Comparison of ENCODE assay signal across 13 cellular contexts in the genomic region with DNA sequence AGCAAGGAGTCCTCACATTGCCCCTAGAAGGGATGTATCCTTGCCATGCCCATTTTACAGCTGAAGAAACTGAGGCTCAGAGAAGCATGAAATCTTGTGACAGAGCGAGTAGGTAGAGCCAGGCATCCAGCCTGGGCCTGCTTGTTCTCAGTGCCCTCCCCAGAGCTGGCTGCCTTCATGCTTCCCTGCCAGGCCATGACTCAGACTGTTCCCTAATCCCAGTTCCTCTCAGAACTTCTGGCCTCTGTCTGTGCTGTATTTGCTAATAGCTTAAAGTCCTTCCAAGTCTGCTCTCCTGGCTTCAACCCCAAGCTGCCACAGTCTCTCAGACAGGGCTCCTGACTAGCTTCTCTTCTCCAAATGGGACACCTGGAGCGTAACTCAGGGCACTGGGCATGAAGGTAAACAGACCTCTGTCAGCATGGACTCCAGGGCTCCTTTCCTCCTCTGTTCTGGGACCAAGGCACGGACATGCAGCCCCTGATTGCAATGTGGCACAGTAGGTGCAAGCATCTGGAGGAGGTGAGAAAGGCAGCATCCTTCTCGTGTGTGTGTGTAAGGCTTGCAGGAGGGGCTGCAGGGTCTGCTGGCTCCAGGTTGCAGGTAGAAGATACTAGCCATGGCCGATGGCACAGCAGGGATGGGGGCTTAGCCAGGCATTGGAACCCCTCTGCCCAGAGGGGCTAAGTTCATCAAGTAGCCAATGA.
DNase-seq lines count a peak whose midpoint lies in the region; ATAC-seq, FAIRE-seq and TF ChIP-seq lines count a peak whose summit lies in the region.
"Had no signal": no experiment of that assay in that cellular context is flagged by ENCODE, and none has a peak within 500 bp of the region (broad histone marks: within the 10 kb centered on the region; RNA-seq: fewer than 3 reads in every experiment).

No MANE protein-coding gene starts in this region.

- no peak overlapping the region for H2AK5ac ChIP-seq in IMR-90 (ENCODE audit: low read depth, low read length)
- peak overlapping the region; percentile 8; the same call in 1 of the 2 replicates for H2AK5ac ChIP-seq in H1 (ENCODE audit: low read depth, low read length)

- H3K23me2 ChIP-seq in H1 (ENCODE audit: low read depth, low read length), result no peaks in the 10 kb centered on the region

- no peak overlapping the region for H3K4me3 Mint-ChIP-seq in stimulated activated naive B cell treated with anti-CD40 and anti-IgM and Interleukin-4, amounts not matched to agents 10 μg/mL and 1 μg/mL and 100 μg/mL, for 72 hours
- no peak overlapping the region for H3K4me3 Mint-ChIP-seq in activated naive CD8-positive, alpha-beta T cell treated with anti-CD3 and anti-CD28 coated beads, Interleukin-2, amount 50 U/mL, for 24 hours

- 60% methylated on average over 1 of the region's 5 CpGs; no CpG with 5 or more reads in 1 of the 2 experiments for WGBS in IMR-90 (ENCODE audit: extremely low coverage in 2 of 2, insufficient read length in 1 of 2), 2 experiments
- WGBS in H1 (ENCODE audit: extremely low coverage in 1 of 2, insufficient coverage in 1 of 2, insufficient read length in 1 of 2, insufficient replicate concordance in 2 of 2, low coverage in 1 of 2, low lambda C conversion rate in 2 of 2, missing lambda C conversion rate in 1 of 2), 2 experiments, result 85% methylated on average over 5 of the region's 5 CpGs; no CpG with 5 or more reads in 1 of the 2 experiments
- 44 to 45% methylated on average over 5 of the region's 5 CpGs for WGBS in lower leg skin, 2 donors

- no peak for TF ChIP-seq CTCF in IMR-90 (conservative IDR thresholded peaks at IDR 0.05; ENCODE audit: low read depth, low read length)
- no peak for TF ChIP-seq CTCF in H1 (IDR thresholded peaks at IDR 0.05; ENCODE audit: control extremely low read depth in 1 of 3, insufficient read depth in 1 of 3, low read depth in 1 of 3, low read length in 3 of 3)
- no peak for TF ChIP-seq CTCF in lower leg skin (IDR thresholded peaks at IDR 0.05)
- TF ChIP-seq CTCF in BE2C (IDR thresholded peaks at IDR 0.05; ENCODE audit: low read depth, low read length), result no peak

- H3K9me3 Mint-ChIP-seq in stimulated activated naive B cell treated with anti-CD40 and anti-IgM and Interleukin-4, amounts not matched to agents 10 μg/mL and 1 μg/mL and 100 μg/mL, for 72 hours, result no peaks in the 10 kb centered on the region
- H3K9me3 Mint-ChIP-seq in activated naive CD8-positive, alpha-beta T cell treated with anti-CD3 and anti-CD28 coated beads, Interleukin-2, amount 50 U/mL, for 24 hours, result no peaks in the 10 kb centered on the region

- H4K5ac ChIP-seq in IMR-90 (ENCODE audit: low read depth, low read length) (no peak overlapping the region), H1 (ENCODE audit: insufficient read length, low read depth, low read length) (no peak overlapping the region)

- no peaks in the 10 kb centered on the region for H3K9me1 ChIP-seq in IMR-90 (ENCODE audit: insufficient read depth, low read length)

- in situ Hi-C loops in IMR-90 (cut with MboI; ENCODE audit: low sequenced_read_pairs), result no loop called here

- no peaks in the 10 kb centered on the region for H3K36me3 ChIP-seq in IMR-90 (ENCODE audit: control insufficient read depth, insufficient read depth, low read length)
- no peaks in the 10 kb centered on the region for H3K36me3 ChIP-seq in H1 (ENCODE audit: control insufficient read depth in 2 of 4, insufficient read depth in 4 of 4, low read length in 3 of 4)
- H3K36me3 ChIP-seq in BE2C, result no peaks in the 10 kb centered on the region
- H3K36me3 ChIP-seq: Peyer's patch, thyroid gland had no signal

- H2BK12ac ChIP-seq in H1 (ENCODE audit: low read depth, low read length), result no peak overlapping the region

- H4K91ac ChIP-seq in IMR-90 (ENCODE audit: insufficient read depth, low read depth, low read length), result no peak overlapping the region
- H4K91ac ChIP-seq in H1 (replicated peaks; ENCODE audit: insufficient read length, low read length), result no peak overlapping the region

- H3K4me1 Mint-ChIP-seq in stimulated activated naive B cell treated with anti-CD40 and anti-IgM and Interleukin-4, amounts not matched to agents 10 μg/mL and 1 μg/mL and 100 μg/mL, for 72 hours, result no peaks in the 10 kb centered on the region
- no peaks in the 10 kb centered on the region for H3K4me1 Mint-ChIP-seq in activated naive CD8-positive, alpha-beta T cell treated with anti-CD3 and anti-CD28 coated beads, Interleukin-2, amount 50 U/mL, for 24 hours

- H3K4ac ChIP-seq in IMR-90 (ENCODE audit: low read depth, low read length) (no peak overlapping the region), H1 (replicated peaks; ENCODE audit: insufficient read length, low read depth, low read length) (no peak overlapping the region)

- no peak for TF ChIP-seq RAD21 in IMR-90 (IDR thresholded peaks at IDR 0.05; ENCODE audit: low read length)
- no peak for TF ChIP-seq RAD21 in H1 (IDR thresholded peaks at IDR 0.05 in 1 of 2, conservative IDR thresholded peaks at IDR 0.05 in 1 of 2; ENCODE audit: low read depth in 2 of 2, low read length in 2 of 2)

- H3K14ac ChIP-seq in IMR-90 (replicated peaks; ENCODE audit: low read depth, low read length) (no peak overlapping the region), H1 (ENCODE audit: insufficient read length) (no peak overlapping the region)

- H3K9ac ChIP-seq in IMR-90 (ENCODE audit: low read depth, low read length), result no peak overlapping the region
- no peak overlapping the region for H3K9ac ChIP-seq in H1 (replicated peaks in 1 of 4; ENCODE audit: extremely low read depth in 1 of 4, low read depth in 3 of 4, low read length in 3 of 4)

- H3K23ac ChIP-seq in IMR-90 (ENCODE audit: low read depth, low read length) (no peak overlapping the region), H1 (ENCODE audit: insufficient read length) (no peak overlapping the region)

- FAIRE-seq in H1 (lab: Jason Lieb, UNC), result no peak

- dilution Hi-C loops in IMR-90 (cut with HindIII; ENCODE audit: low sequenced_read_pairs, unreplicated experiment), result no loop called here

- no TSS peak for BruUV-seq in IMR-90 (replicated peaks; lab: Mats Ljungman, UMichigan)

- no peaks in the 10 kb centered on the region for H3K27me3 ChIP-seq in IMR-90 (ENCODE audit: control insufficient read depth, insufficient read depth, low read length)
- H3K27me3 ChIP-seq in H1 (replicated peaks in 1 of 4; ENCODE audit: control insufficient read depth in 3 of 4, extremely low read depth in 1 of 4, insufficient read depth in 3 of 4, low read length in 3 of 4), result no peaks in the 10 kb centered on the region
- no peaks in the 10 kb centered on the region for H3K27me3 ChIP-seq in BE2C
- H3K27me3 ChIP-seq: Peyer's patch, thyroid gland had no signal

- H2BK5ac ChIP-seq in IMR-90 (ENCODE audit: low read depth, low read length, poor library complexity, severe bottlenecking) (no peak overlapping the region), H1 (ENCODE audit: low read depth, low read length) (no peak overlapping the region)

- H3K79me1 ChIP-seq in IMR-90 (ENCODE audit: low read depth in 1 of 2, low read length in 2 of 2), result no peaks in the 10 kb centered on the region
- peaks cover 4% of the 10 kb centered on the region; the same call in 1 of the 2 replicates for H3K79me1 ChIP-seq in H1 (ENCODE audit: low read depth, low read length)

- H3K4me1 ChIP-seq in IMR-90 (ENCODE audit: control insufficient read depth, insufficient read depth, low read length), result no peaks in the 10 kb centered on the region
- H3K4me1 ChIP-seq in H1 (replicated peaks in 1 of 4; ENCODE audit: control insufficient read depth in 3 of 4, insufficient read depth in 4 of 4, low read length in 3 of 4), result peaks cover 0 to 2% (median 0%) of the 10 kb centered on the region in 4 experiments; a peak in 2 of 7 replicates
- no peaks in the 10 kb centered on the region for H3K4me1 ChIP-seq in BE2C
- H3K4me1 ChIP-seq: Peyer's patch, thyroid gland had no signal

- peak; percentile 69 for ATAC-seq in IMR-90 (ENCODE audit: low read depth)
- ATAC-seq in stimulated activated naive B cell treated with anti-CD40 and anti-IgM and Interleukin-4, amounts not matched to agents 10 μg/mL and 1 μg/mL and 100 μg/mL, for 72 hours (replicated peaks), result no peak
- no peak for ATAC-seq in activated naive CD8-positive, alpha-beta T cell treated with anti-CD3 and anti-CD28 coated beads, Interleukin-2, amount 50 U/mL, for 24 hours

- no peaks in the 10 kb centered on the region for H3K36me3 Mint-ChIP-seq in stimulated activated naive B cell treated with anti-CD40 and anti-IgM and Interleukin-4, amounts not matched to agents 10 μg/mL and 1 μg/mL and 100 μg/mL, for 72 hours
- no peaks in the 10 kb centered on the region for H3K36me3 Mint-ChIP-seq in activated naive CD8-positive, alpha-beta T cell treated with anti-CD3 and anti-CD28 coated beads, Interleukin-2, amount 50 U/mL, for 24 hours (ENCODE audit: low read depth)

- no peak overlapping the region for H2BK15ac ChIP-seq in IMR-90 (ENCODE audit: low read depth, low read length)
- H2BK15ac ChIP-seq in H1 (ENCODE audit: low read length), result no peak overlapping the region; the same call in 1 of the 2 replicates

- DNase-seq in IMR-90, result peak; percentile 7
- no peak for DNase-seq in H1 (ENCODE audit: low read depth in 1 of 2, low spot score in 2 of 2)
- peak; percentile 58 to 81 for DNase-seq in lower leg skin (ENCODE audit: low spot score in 2 of 2)
- DNase-seq in ureter (ENCODE audit: low spot score), result peak; percentile 66
- DNase-seq in BE2C, result no peak
- no peak for DNase-seq in stimulated activated naive B cell treated with anti-CD40 and anti-IgM and Interleukin-4, amounts not matched to agents 10 μg/mL and 1 μg/mL and 100 μg/mL, for 72 hours
- no peak for DNase-seq in activated naive CD8-positive, alpha-beta T cell treated with anti-CD3 and anti-CD28 coated beads, Interleukin-2, amount 50 U/mL, for 24 hours
- DNase-seq: activated effector memory CD4-positive, alpha-beta T cell treated with Interleukin-2 at 50 U/mL for 16 hours; EL; NCI-H2081 treated with DMSO at 0.1 percent for 48 hours; Peyer's patch; stimulated activated CD4-positive, alpha-beta T cell treated with anti-CD3 and anti-CD28 coated beads, Interleukin-4, amount 100 ng/mL, for 4 hours had no signal

- no peak overlapping the region for H2BK20ac ChIP-seq in IMR-90 (ENCODE audit: low read depth, low read length)
- no peak overlapping the region for H2BK20ac ChIP-seq in H1 (ENCODE audit: low read length)

- H4K20me1 ChIP-seq in IMR-90 (ENCODE audit: insufficient read depth, low read length) (no peaks in the 10 kb centered on the region), H1 (replicated peaks in 1 of 2; ENCODE audit: control insufficient read depth in 1 of 2, insufficient read depth in 2 of 2, low read length in 2 of 2) (peaks cover 0 to 6% of the 10 kb centered on the region in 2 experiments)

- peaks cover 11 to 21% of the 10 kb centered on the region in 2 donors for H3K27me3 Mint-ChIP-seq in stimulated activated naive B cell treated with anti-CD40 and anti-IgM and Interleukin-4, amounts not matched to agents 10 μg/mL and 1 μg/mL and 100 μg/mL, for 72 hours
- H3K27me3 Mint-ChIP-seq in activated naive CD8-positive, alpha-beta T cell treated with anti-CD3 and anti-CD28 coated beads, Interleukin-2, amount 50 U/mL, for 24 hours, result peaks cover 10% of the 10 kb centered on the region

- no peak overlapping the region for H3K18ac ChIP-seq in IMR-90 (ENCODE audit: low read depth, low read length)
- H3K18ac ChIP-seq in H1 (ENCODE audit: extremely low read depth, low read length), result no peak overlapping the region; the same call in 1 of the 2 replicates

- no peaks in the 10 kb centered on the region; a peak in 1 of 4 replicates for H3K79me2 ChIP-seq in H1 (ENCODE audit: control insufficient read depth in 1 of 2, insufficient read depth in 2 of 2, low read length in 2 of 2)

- H2AFZ ChIP-seq in IMR-90 (replicated peaks; ENCODE audit: low read length, poor library complexity) (no peak overlapping the region), H1 (ENCODE audit: low read length) (no peak overlapping the region)

- no peak for TF ChIP-seq EP300 in H1 (IDR thresholded peaks at IDR 0.05; ENCODE audit: borderline replicate concordance in 1 of 2, low read depth in 2 of 2, low read length in 2 of 2)

- TF ChIP-seq POLR2A in IMR-90 (IDR thresholded peaks at IDR 0.05; ENCODE audit: low read depth, low read length) (no peak), H1 (IDR thresholded peaks at IDR 0.05; ENCODE audit: control extremely low read depth in 1 of 2, low read depth in 2 of 2, low read length in 2 of 2) (no peak), lower leg skin (IDR thresholded peaks at IDR 0.05) (no peak)

- intact Hi-C loops in IMR-90 (cut with micrococcal nuclease) (no loop called here), lower leg skin (cut with DNase I; ENCODE audit: low total_unique reads) (no loop called here)

- H3K27ac ChIP-seq in IMR-90 (ENCODE audit: insufficient read depth, low read length) (no peak overlapping the region), H1 (ENCODE audit: low read depth, low read length) (no peak overlapping the region)
- H3K27ac ChIP-seq: Peyer's patch, thyroid gland had no signal

- H3K27ac Mint-ChIP-seq in stimulated activated naive B cell treated with anti-CD40 and anti-IgM and Interleukin-4, amounts not matched to agents 10 μg/mL and 1 μg/mL and 100 μg/mL, for 72 hours, result no peak overlapping the region
- no peak overlapping the region for H3K27ac Mint-ChIP-seq in activated naive CD8-positive, alpha-beta T cell treated with anti-CD3 and anti-CD28 coated beads, Interleukin-2, amount 50 U/mL, for 24 hours

- POLR2A ChIA-PET in IMR-90 (lab: Charles Lee; ENCODE audit: unreplicated experiment) (no interaction called here), H1 (lab: Charles Lee; ENCODE audit: partially characterized antibody) (interaction anchor here (1.3 kb wide), 1 partner anchor 13 kb away, joined by 3 read pairs; no protein-coding TSS in a partner anchor)

- H3K4me3 ChIP-seq in IMR-90 (ENCODE audit: insufficient read depth, low read depth, low read length) (no peak overlapping the region), H1 (ENCODE audit: extremely low read depth in 1 of 4, insufficient read depth in 2 of 4, low read depth in 3 of 4, low read length in 4 of 4) (no peak overlapping the region), lower leg skin (ENCODE audit: low read depth, poor library complexity, severe bottlenecking) (no peak overlapping the region), BE2C (ENCODE audit: low read depth, low read length) (no peak overlapping the region)
- H3K4me3 ChIP-seq: Peyer's patch, thyroid gland had no signal

- no peak overlapping the region for H3K56ac ChIP-seq in IMR-90 (ENCODE audit: extremely low read depth, insufficient read depth, low read length)
- no peak overlapping the region for H3K56ac ChIP-seq in H1 (replicated peaks; ENCODE audit: insufficient read length, low read depth, low read length)

- CTCF ChIA-PET in IMR-90 (lab: Yijun Ruan, JAX), result no interaction called here
- CTCF ChIA-PET in H1 (lab: Charles Lee; ENCODE audit: partially characterized antibody), result interaction anchor here (1.1 to 1.9 kb wide), 3 partner anchors 11 to 33 kb away, joined by 3 to 7 read pairs (median 4); no protein-coding TSS in a partner anchor

- peaks cover 26% of the 10 kb centered on the region for H3K9me3 ChIP-seq in IMR-90 (ENCODE audit: control insufficient read depth, insufficient read depth, low read length)
- no peaks in the 10 kb centered on the region for H3K9me3 ChIP-seq in H1 (ENCODE audit: insufficient read depth in 2 of 2, low read depth in 1 of 2, low read length in 1 of 2)
- no peaks in the 10 kb centered on the region for H3K9me3 ChIP-seq in BE2C
- H3K9me3 ChIP-seq: Peyer's patch, thyroid gland had no signal

- H2AK9ac ChIP-seq in IMR-90 (replicated peaks; ENCODE audit: low read depth, low read length, poor library complexity), result no peak overlapping the region

- H2BK120ac ChIP-seq in IMR-90 (ENCODE audit: low read depth, low read length) (no peak overlapping the region), H1 (replicated peaks; ENCODE audit: low read depth, low read length) (no peak overlapping the region)

- H3K4me2 ChIP-seq in IMR-90 (ENCODE audit: low read depth, low read length), result no peak overlapping the region
- H3K4me2 ChIP-seq in H1 (ENCODE audit: insufficient read depth in 1 of 2, low read depth in 2 of 2, low read length in 2 of 2), result no peak overlapping the region

- H4K8ac ChIP-seq in IMR-90 (ENCODE audit: low read depth in 2 of 2, low read length in 2 of 2), result no peak overlapping the region
- no peak overlapping the region for H4K8ac ChIP-seq in H1 (ENCODE audit: extremely low read depth, insufficient read depth, low read length)

Comparison
In these comparisons a context has a peak if more than half of its experiments do, and no peak if none do; other contexts are left out.
1. DNase-seq: peak in IMR-90 (single experiment), lower leg skin (2 of 2) and ureter (single experiment); none in H1 (0 of 2), BE2C (single experiment), stimulated activated naive B cell treated with anti-CD40 and anti-IgM and Interleukin-4, amounts not matched to agents 10 μg/mL and 1 μg/mL and 100 μg/mL, for 72 hours (single experiment) and activated naive CD8-positive, alpha-beta T cell treated with anti-CD3 and anti-CD28 coated beads, Interleukin-2, amount 50 U/mL, for 24 hours (single experiment).